ENCODE assay signal across 8 cellular contexts in genomic region chr14:23009483-23009938, GRCh38. TPM values are rescaled to one million over a fixed set of nuclear protein-coding genes. Genes with fewer than 3 reads are reported as not detected.
DNase-seq lines count a peak whose midpoint lies in the region; ATAC-seq and TF ChIP-seq lines count a peak whose summit lies in the region.

No MANE protein-coding gene starts in this region.

- peak overlapping the region; percentile 85 to 96 (median 90) for H3K27ac Mint-ChIP-seq in CD4-positive, alpha-beta memory T cell
- H3K27ac Mint-ChIP-seq in nephron progenitor cell: no peak overlapping the region

- no peaks in the 10 kb centered on the region for H3K9me3 ChIP-seq in CD4-positive, alpha-beta memory T cell (ENCODE audit: control insufficient read depth in 1 of 2, low read length in 2 of 2)

- POLR2A ChIA-PET in CD4-positive, alpha-beta memory T cell (lab: Charles Lee; ENCODE audit: partially characterized antibody): no interaction called here

- H3K9me3 Mint-ChIP-seq in CD4-positive, alpha-beta memory T cell: no peaks in the 10 kb centered on the region
- peaks cover 17% of the 10 kb centered on the region for H3K9me3 Mint-ChIP-seq in nephron progenitor cell

- H3K4me1 ChIP-seq in CD4-positive, alpha-beta memory T cell (ENCODE audit: insufficient read depth, low read length): peaks cover 37% of the 10 kb centered on the region

- CTCF ChIA-PET in CD4-positive, alpha-beta memory T cell (lab: Charles Lee; ENCODE audit: partially characterized antibody): interaction anchor here (1.0 to 4.0 kb wide), 3 partner anchors 46 to 59 kb away, joined by 3 to 44 read pairs (median 30); partner anchors contain the start of gene CDH24

- TF ChIP-seq CTCF in choroid plexus epithelial cell (conservative IDR thresholded peaks at IDR 0.05; ENCODE audit: low read depth, low read length) (no peak), nephron progenitor cell (IDR thresholded peaks at IDR 0.05) (no peak)

- H3K27me3 Mint-ChIP-seq in CD4-positive, alpha-beta memory T cell: no peaks in the 10 kb centered on the region
- no peaks in the 10 kb centered on the region for H3K27me3 Mint-ChIP-seq in nephron progenitor cell (ENCODE audit: low read depth, poor library complexity)

- H3K27me3 ChIP-seq in CD4-positive, alpha-beta memory T cell (ENCODE audit: insufficient read depth, low read length): no peaks in the 10 kb centered on the region

- DNase-seq in CD4-positive, alpha-beta memory T cell: no peak
- DNase-seq in NCI-H1105 (lab: John Stamatoyannopoulos, UW) (peak; percentile 31), choroid plexus epithelial cell (ENCODE audit: low read depth) (no peak), nephron progenitor cell (no peak), GM19238 (ENCODE audit: insufficient read length, low spot score) (no peak), SW 1271 (lab: John Stamatoyannopoulos, UW) (no peak), epidermal melanocyte (ENCODE audit: insufficient read length, low spot score) (no peak)

- H3K4me3 ChIP-seq in CD4-positive, alpha-beta memory T cell (ENCODE audit: low read length in 2 of 2): peak overlapping the region; percentile 60 to 80
- H3K4me3 ChIP-seq in choroid plexus epithelial cell (ENCODE audit: low read depth, low read length): peak overlapping the region; percentile 53

- H3K4me1 Mint-ChIP-seq in CD4-positive, alpha-beta memory T cell: peaks cover 17 to 57% (median 34%) of the 10 kb centered on the region in 4 donors
- H3K4me1 Mint-ChIP-seq in nephron progenitor cell: peaks cover 67% of the 10 kb centered on the region

- ATAC-seq in GM19035 (IDR thresholded peaks at IDR 0.05; ENCODE audit: unreplicated experiment): no peak

- intact Hi-C loops in CD4-positive, alpha-beta memory T cell (cut with micrococcal nuclease): no loop called here

- H3K4me3 Mint-ChIP-seq in CD4-positive, alpha-beta memory T cell: peak overlapping the region; percentile 83 to 95 (median 92)
- H3K4me3 Mint-ChIP-seq in nephron progenitor cell: peak overlapping the region; percentile 76

- H3K27ac ChIP-seq in CD4-positive, alpha-beta memory T cell (ENCODE audit: low read depth, low read length): peak overlapping the region; percentile 69

- H3K36me3 ChIP-seq in CD4-positive, alpha-beta memory T cell (ENCODE audit: insufficient read depth, low read length): no peaks in the 10 kb centered on the region

- H3K36me3 Mint-ChIP-seq in CD4-positive, alpha-beta memory T cell: peaks cover 0 to 6% of the 10 kb centered on the region in 2 donors
- peaks cover 9% of the 10 kb centered on the region for H3K36me3 Mint-ChIP-seq in nephron progenitor cell (ENCODE audit: low read depth)

RNA-seq across cellular contexts. Expression of gene C14orf93, which starts 0.4 kb away (rescaled TPM):
- 10 to 100 TPM; 13.2 to 13.3 TPM for total RNA-seq in CD4-positive, alpha-beta memory T cell
- polyA plus RNA-seq in CD4-positive, alpha-beta memory T cell: 1 to 10 TPM; 6.0 to 7.9 TPM

RNA-seq across cellular contexts. Expression of gene PSMB5, which starts 25.2 kb away (rescaled TPM):
- 10 to 100 TPM; 31.4 to 33.6 TPM for total RNA-seq in CD4-positive, alpha-beta memory T cell
- 10 to 100 TPM; 52.9 to 56.6 TPM for polyA plus RNA-seq in CD4-positive, alpha-beta memory T cell

RNA-seq across cellular contexts. Expression of gene AJUBA, which starts 27.2 kb away (rescaled TPM):
- total RNA-seq in CD4-positive, alpha-beta memory T cell: 1 to 10 TPM; 2.8 to 3.9 TPM
- 1 to 10 TPM in 1 of 2 donors, under 1 TPM in 1; 0.30 to 1.3 TPM for polyA plus RNA-seq in CD4-positive, alpha-beta memory T cell

RNA-seq across cellular contexts. Expression of gene PSMB11, which starts 32.5 kb away (rescaled TPM):
- total RNA-seq in CD4-positive, alpha-beta memory T cell: not detected
- polyA plus RNA-seq in CD4-positive, alpha-beta memory T cell: not detected

RNA-seq across cellular contexts. Expression of gene CDH24, which starts 47.8 kb away (rescaled TPM):
- total RNA-seq in CD4-positive, alpha-beta memory T cell: 1 to 10 TPM; 1.3 to 1.6 TPM
- polyA plus RNA-seq in CD4-positive, alpha-beta memory T cell: under 1 TPM; 0.15 to 0.53 TPM
